In genomic region chr7:158865462-158865922, GRCh38 we compare ENCODE assay signal across 11 cellular contexts. TPM values are rescaled to one million over a fixed set of nuclear protein-coding genes. Genes with fewer than 3 reads are reported as not detected.
DNase-seq lines count a peak whose midpoint lies in the region; ATAC-seq, FAIRE-seq and TF ChIP-seq lines count a peak whose summit lies in the region.
"Had no signal": no experiment of that assay in that cellular context is flagged by ENCODE, and none has a peak within 500 bp of the region (broad histone marks: within the 10 kb centered on the region; RNA-seq: fewer than 3 reads in every experiment).

No MANE protein-coding gene starts in this region.

- H3K27ac ChIP-seq in CD8-positive, alpha-beta memory T cell (ENCODE audit: low read depth, low read length): peak overlapping the region; percentile 82
- peak overlapping the region in 2 of 4 donors; percentile 85 for H3K27ac ChIP-seq in tibial nerve
- H3K27ac ChIP-seq: neural progenitor cell, VCaP had no signal

- no peaks in the 10 kb centered on the region for H3K27me3 Mint-ChIP-seq in CD8-positive, alpha-beta memory T cell
- no peaks in the 10 kb centered on the region for H3K27me3 Mint-ChIP-seq in activated T-helper 2 cell treated with anti-CD3 and anti-CD28 coated beads, Interferon-gamma antibody, Interleukin-2, Interleukin-4, amounts not matched to agents 10 μg/mL and 5 μg/mL and 100 μg/mL, durations not matched to agents 14 hours and 24 hours and 36 hours (ENCODE audit: low read depth)

- no peak for TF ChIP-seq POLR2A in GM12892 (IDR thresholded peaks at IDR 0.05; ENCODE audit: low read depth, low read length)
- no peak for TF ChIP-seq POLR2A in tibial nerve (IDR thresholded peaks at IDR 0.05)

- H3K4me1 ChIP-seq in CD8-positive, alpha-beta memory T cell (ENCODE audit: insufficient read depth, low read length): peaks cover 21% of the 10 kb centered on the region
- H3K4me1 ChIP-seq in mucosa of descending colon (ENCODE audit: low read depth): peaks cover 20% of the 10 kb centered on the region
- H3K4me1 ChIP-seq in tibial nerve: peaks cover 0 to 22% (median 10%) of the 10 kb centered on the region in 4 donors

- no peaks in the 10 kb centered on the region for H3K9me3 ChIP-seq in CD8-positive, alpha-beta memory T cell (ENCODE audit: low read length)
- H3K9me3 ChIP-seq in mucosa of descending colon: no peaks in the 10 kb centered on the region
- H3K9me3 ChIP-seq in tibial nerve: no peaks in the 10 kb centered on the region

- no peaks in the 10 kb centered on the region for H3K9me3 Mint-ChIP-seq in CD8-positive, alpha-beta memory T cell
- no peaks in the 10 kb centered on the region for H3K9me3 Mint-ChIP-seq in activated T-helper 2 cell treated with anti-CD3 and anti-CD28 coated beads, Interferon-gamma antibody, Interleukin-2, Interleukin-4, amounts not matched to agents 10 μg/mL and 5 μg/mL and 100 μg/mL, durations not matched to agents 14 hours and 24 hours and 36 hours
- H3K9me3 Mint-ChIP-seq: neural progenitor cell had no signal

- no peak for FAIRE-seq in GM12892 (lab: Jason Lieb, UNC)
- FAIRE-seq: astrocyte had no signal

- no peak for DNase-seq in CD8-positive, alpha-beta memory T cell
- DNase-seq in HuH-7 (ENCODE audit: low spot score) (peak; percentile 69), mucosa of descending colon (peak in 2 of 3 donors; percentile 60 to 65), GM12892 (ENCODE audit: insufficient read length) (no peak), medulla oblongata (ENCODE audit: extremely low spot score) (no peak), tibial nerve (ENCODE audit: low spot score in 2 of 2) (no peak)
- DNase-seq in activated T-helper 2 cell treated with anti-CD3 and anti-CD28 coated beads, Interferon-gamma antibody, Interleukin-2, Interleukin-4, amounts not matched to agents 10 μg/mL and 5 μg/mL and 100 μg/mL, durations not matched to agents 14 hours and 24 hours and 36 hours (ENCODE audit: low spot score): no peak

- H3K4me3 Mint-ChIP-seq in CD8-positive, alpha-beta memory T cell: peak overlapping the region in 5 of 7 donors; percentile 1 to 70 (median 35)
- H3K4me3 Mint-ChIP-seq in activated T-helper 2 cell treated with anti-CD3 and anti-CD28 coated beads, Interferon-gamma antibody, Interleukin-2, Interleukin-4, amounts not matched to agents 10 μg/mL and 5 μg/mL and 100 μg/mL, durations not matched to agents 14 hours and 24 hours and 36 hours (ENCODE audit: low read depth): no peak overlapping the region
- H3K4me3 Mint-ChIP-seq: neural progenitor cell had no signal

- H3K4me3 ChIP-seq in CD8-positive, alpha-beta memory T cell (ENCODE audit: low read length): no peak overlapping the region
- H3K4me3 ChIP-seq in mucosa of descending colon (no peak overlapping the region), tibial nerve (no peak overlapping the region)
- H3K4me3 ChIP-seq: neural progenitor cell had no signal

- H3K36me3 ChIP-seq in CD8-positive, alpha-beta memory T cell (ENCODE audit: insufficient read depth, low read length): no peaks in the 10 kb centered on the region
- H3K36me3 ChIP-seq in mucosa of descending colon (ENCODE audit: low read depth): no peaks in the 10 kb centered on the region
- peaks cover 0 to 3% (median 0%) of the 10 kb centered on the region in 3 donors for H3K36me3 ChIP-seq in tibial nerve
- H3K36me3 ChIP-seq: neural progenitor cell had no signal

- H3K27me3 ChIP-seq in CD8-positive, alpha-beta memory T cell (ENCODE audit: insufficient read depth, low read length, poor library complexity, severe bottlenecking): no peaks in the 10 kb centered on the region
- H3K27me3 ChIP-seq in tibial nerve: no peaks in the 10 kb centered on the region
- H3K27me3 ChIP-seq: neural progenitor cell had no signal

- CTCF ChIA-PET in CD8-positive, alpha-beta memory T cell (lab: Charles Lee): interaction anchor here (0.8 kb wide), 1 partner anchor 111 kb away, joined by 3 read pairs; no protein-coding TSS in a partner anchor

- peak in 1 of 2 donors; percentile 13 for TF ChIP-seq EP300 in tibial nerve (IDR thresholded peaks at IDR 0.05)

- no peaks in the 10 kb centered on the region for H3K36me3 Mint-ChIP-seq in CD8-positive, alpha-beta memory T cell
- H3K36me3 Mint-ChIP-seq in activated T-helper 2 cell treated with anti-CD3 and anti-CD28 coated beads, Interferon-gamma antibody, Interleukin-2, Interleukin-4, amounts not matched to agents 10 μg/mL and 5 μg/mL and 100 μg/mL, durations not matched to agents 14 hours and 24 hours and 36 hours (ENCODE audit: low read depth): peaks cover 4% of the 10 kb centered on the region

- intact Hi-C loops in activated T-helper 2 cell treated with anti-CD3 and anti-CD28 coated beads, Interferon-gamma antibody, Interleukin-2, Interleukin-4, amounts not matched to agents 10 μg/mL and 5 μg/mL and 100 μg/mL, durations not matched to agents 14 hours and 24 hours and 36 hours (cut with micrococcal nuclease): no loop called here
- intact Hi-C loops in mucosa of descending colon (cut with DNase I, micrococcal nuclease): no loop called here

- H3K4me1 Mint-ChIP-seq in CD8-positive, alpha-beta memory T cell: peaks cover 21 to 35% (median 28%) of the 10 kb centered on the region in 3 donors
- peaks cover 33% of the 10 kb centered on the region for H3K4me1 Mint-ChIP-seq in activated T-helper 2 cell treated with anti-CD3 and anti-CD28 coated beads, Interferon-gamma antibody, Interleukin-2, Interleukin-4, amounts not matched to agents 10 μg/mL and 5 μg/mL and 100 μg/mL, durations not matched to agents 14 hours and 24 hours and 36 hours (ENCODE audit: low read depth)

- TF ChIP-seq CTCF in mucosa of descending colon (IDR thresholded peaks at IDR 0.05): no peak
- no peak for TF ChIP-seq CTCF in tibial nerve (IDR thresholded peaks at IDR 0.05)

- ATAC-seq in mucosa of descending colon (peak; percentile 55), HG02885 (IDR thresholded peaks at IDR 0.05; ENCODE audit: poor library complexity, unreplicated experiment) (no peak)

- WGBS in tibial nerve, 2 donors: 50 to 52% methylated on average over 7 of the region's 7 CpGs

- POLR2A ChIA-PET in CD8-positive, alpha-beta memory T cell (lab: Charles Lee): no interaction called here

- peak overlapping the region in 2 of 8 donors; percentile 14 to 92 for H3K27ac Mint-ChIP-seq in CD8-positive, alpha-beta memory T cell
- peak overlapping the region; percentile 90 for H3K27ac Mint-ChIP-seq in activated T-helper 2 cell treated with anti-CD3 and anti-CD28 coated beads, Interferon-gamma antibody, Interleukin-2, Interleukin-4, amounts not matched to agents 10 μg/mL and 5 μg/mL and 100 μg/mL, durations not matched to agents 14 hours and 24 hours and 36 hours

RNA-seq across cellular contexts. Expression of gene DYNC2I1, which starts 9.1 kb away (rescaled TPM):
- 10 to 100 TPM in 1 of 2 experiments, 1 to 10 TPM in 1; 9.8 to 10.6 TPM for total RNA-seq in CD8-positive, alpha-beta memory T cell
- 22.7 TPM for polyA plus RNA-seq in CD8-positive, alpha-beta memory T cell
- total RNA-seq in activated T-helper 2 cell treated with anti-CD3 and anti-CD28 coated beads, Interferon-gamma antibody, Interleukin-2, Interleukin-4, amounts not matched to agents 10 μg/mL and 5 μg/mL and 100 μg/mL, durations not matched to agents 14 hours and 24 hours and 36 hours: 13.6 and 14.9 TPM in 2 replicates
- total RNA-seq in mucosa of descending colon: 10 to 100 TPM; 19.2 to 31.6 (median 30.8) TPM
- 14.6 TPM for polyA plus RNA-seq in GM12892 (2012; ENCODE audit: missing spikeins)
- total RNA-seq in tibial nerve: 10 to 100 TPM; 19.2 to 41.4 (median 25.9) TPM

RNA-seq across cellular contexts. Expression of gene ESYT2, which starts 36.2 kb away (rescaled TPM):
- 10 to 100 TPM; 55.6 to 56.1 TPM for total RNA-seq in CD8-positive, alpha-beta memory T cell
- polyA plus RNA-seq in CD8-positive, alpha-beta memory T cell: 99.4 TPM
- total RNA-seq in activated T-helper 2 cell treated with anti-CD3 and anti-CD28 coated beads, Interferon-gamma antibody, Interleukin-2, Interleukin-4, amounts not matched to agents 10 μg/mL and 5 μg/mL and 100 μg/mL, durations not matched to agents 14 hours and 24 hours and 36 hours: 62.4 and 64.2 TPM in 2 replicates
- total RNA-seq in mucosa of descending colon: 10 to 100 TPM; 66.8 to 89.3 (median 69.0) TPM
- 22.7 TPM for polyA plus RNA-seq in GM12892 (2012; ENCODE audit: missing spikeins)
- 100 to 1,000 TPM in 3 of 4 donors, 10 to 100 TPM in 1; 91.0 to 124 (median 114) TPM for total RNA-seq in tibial nerve

Comparison
In these comparisons a context has a peak if more than half of its experiments do, and no peak if none do; other contexts are left out.
1. DNase-seq: peak in HuH-7 (single experiment) and mucosa of descending colon (2 of 3); none in CD8-positive, alpha-beta memory T cell (0 of 5), activated T-helper 2 cell treated with anti-CD3 and anti-CD28 coated beads, Interferon-gamma antibody, Interleukin-2, Interleukin-4, amounts not matched to agents 10 μg/mL and 5 μg/mL and 100 μg/mL, durations not matched to agents 14 hours and 24 hours and 36 hours (single experiment), GM12892 (single experiment), medulla oblongata (single experiment) and tibial nerve (0 of 2).